Comparison of ENCODE assay signal across 11 cellular contexts in the genomic region with DNA sequence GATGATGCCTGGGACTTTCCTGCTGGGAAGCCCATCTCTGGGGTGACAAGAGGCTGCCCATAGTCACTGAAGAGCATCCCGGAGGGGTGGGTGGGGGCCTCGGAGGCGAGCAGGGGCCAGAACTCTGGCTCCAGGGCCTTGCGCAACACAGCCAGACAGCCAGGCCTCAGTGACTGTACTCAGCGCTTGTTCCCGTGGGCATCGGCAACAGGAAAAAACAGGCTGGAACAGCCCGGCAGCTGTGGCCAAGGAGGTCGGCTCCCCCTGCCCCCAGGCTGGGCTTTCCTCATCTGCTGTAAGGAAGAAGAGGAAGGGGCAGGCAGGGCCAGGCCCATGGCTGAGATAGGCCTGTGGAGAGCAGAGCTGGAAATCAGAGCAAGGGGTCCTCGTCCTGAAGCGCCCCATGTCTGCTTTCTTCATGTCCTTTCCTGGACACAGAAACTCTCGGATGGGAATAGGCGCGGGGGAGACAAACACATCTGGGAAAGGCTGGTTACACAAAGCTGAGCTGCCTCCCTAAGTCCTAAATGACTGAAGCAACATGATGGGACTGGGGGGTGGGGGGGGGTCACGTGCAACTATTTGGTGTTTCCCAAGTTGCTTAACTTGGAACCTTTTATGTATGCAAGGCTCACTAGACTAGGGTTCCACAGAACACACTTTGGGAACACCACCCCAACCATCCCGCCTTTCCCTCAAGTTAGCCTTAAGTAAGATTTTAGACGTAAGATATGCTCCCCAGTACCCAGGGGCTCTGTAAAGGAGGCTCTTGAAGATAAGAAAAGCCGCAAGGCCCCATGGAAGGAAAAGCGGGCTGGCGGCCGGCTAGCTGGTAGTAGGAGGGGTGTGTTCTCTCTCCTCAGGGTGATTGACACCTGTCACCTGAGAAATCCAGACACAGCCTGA. TPM values are rescaled to one million over a fixed set of nuclear protein-coding genes. Genes with fewer than 3 reads are reported as not detected.
DNase-seq lines count a peak whose midpoint lies in the region; ATAC-seq, FAIRE-seq and TF ChIP-seq lines count a peak whose summit lies in the region.
"Had no signal": no experiment of that assay in that cellular context is flagged by ENCODE, and none has a peak within 500 bp of the region (broad histone marks: within the 10 kb centered on the region; RNA-seq: fewer than 3 reads in every experiment).

No MANE protein-coding gene starts in this region.

- H2AFZ ChIP-seq in astrocyte (ENCODE audit: low read depth, low read length), result no peak overlapping the region
- no peak overlapping the region for H2AFZ ChIP-seq in trophoblast cell (ENCODE audit: insufficient read depth, low read length, poor library complexity)

- H3K9me3 ChIP-seq in astrocyte (ENCODE audit: insufficient read depth, low read depth, low read length) (no peaks in the 10 kb centered on the region), trophoblast cell (ENCODE audit: insufficient read depth, low read depth, low read length) (no peaks in the 10 kb centered on the region)
- H3K9me3 ChIP-seq: SK-N-SH had no signal

- H3K4me2 ChIP-seq in astrocyte (ENCODE audit: low read length) (no peak overlapping the region), trophoblast cell (ENCODE audit: low read length) (no peak overlapping the region)
- H3K4me2 ChIP-seq: SK-N-SH had no signal

- H3K79me2 ChIP-seq in astrocyte (ENCODE audit: insufficient read depth, low read length) (peaks cover 54% of the 10 kb centered on the region), trophoblast cell (ENCODE audit: control insufficient read depth, insufficient read depth, low read length, poor library complexity) (peaks cover 28% of the 10 kb centered on the region)

- H3K9ac ChIP-seq in astrocyte (ENCODE audit: low read length), result no peak overlapping the region
- peak overlapping the region; percentile 39 for H3K9ac ChIP-seq in trophoblast cell (ENCODE audit: low read length)
- H3K9ac ChIP-seq: SK-N-SH had no signal

- no peak for TF ChIP-seq CTCF in astrocyte (IDR thresholded peaks at IDR 0.05; ENCODE audit: insufficient read depth, low read depth, low read length)

- H2BK12ac ChIP-seq in trophoblast cell (ENCODE audit: low read length), result peak overlapping the region; percentile 81

- H3K36me3 Mint-ChIP-seq in astrocyte (ENCODE audit: low read depth, unreplicated experiment), result peaks cover 10% of the 10 kb centered on the region
- H3K36me3 Mint-ChIP-seq in activated naive CD4-positive, alpha-beta T cell treated with anti-CD3 and anti-CD28 coated beads, Interleukin-2, amount 50 U/mL, for 72 hours, result no peaks in the 10 kb centered on the region

- intact Hi-C loops in cardiac septum (cut with DNase I), result no loop called here
- intact Hi-C loops in left colon (cut with DNase I, micrococcal nuclease), result no loop called here

- H3K23ac ChIP-seq in trophoblast cell (ENCODE audit: low read length), result no peak overlapping the region

- H3K4me1 ChIP-seq in astrocyte (ENCODE audit: insufficient read depth, low read length) (peaks cover 44% of the 10 kb centered on the region), trophoblast cell (ENCODE audit: control insufficient read depth in 1 of 2, insufficient read depth in 2 of 2, low read length in 2 of 2) (peaks cover 68 to 70% of the 10 kb centered on the region in 2 experiments)

- peaks cover 37% of the 10 kb centered on the region for H4K20me1 ChIP-seq in astrocyte (ENCODE audit: insufficient read depth, low read length)

- no peak for FAIRE-seq in astrocyte (lab: Jason Lieb, UNC)

- H3K27me3 Mint-ChIP-seq in astrocyte (ENCODE audit: low read depth, unreplicated experiment), result no peaks in the 10 kb centered on the region

- peak overlapping the region; percentile 78 for H4K91ac ChIP-seq in trophoblast cell (ENCODE audit: low read depth, low read length)

- H2BK5ac ChIP-seq in trophoblast cell (ENCODE audit: low read depth, low read length, poor library complexity), result peak overlapping the region; percentile 88

- peak overlapping the region; percentile 51 for H3K18ac ChIP-seq in trophoblast cell (ENCODE audit: low read length)

- peak; percentile 84 for DNase-seq in AG20443 (ENCODE audit: low spot score)
- no peak for DNase-seq in astrocyte (ENCODE audit: low read depth)
- peak; percentile 87 for DNase-seq in cardiac septum (ENCODE audit: low spot score)
- DNase-seq in trophoblast cell, result peak; percentile 29 to 42
- no peak for DNase-seq in EL
- no peak for DNase-seq in left colon
- no peak for DNase-seq in activated naive CD4-positive, alpha-beta T cell treated with anti-CD3 and anti-CD28 coated beads, Interleukin-2, amount 50 U/mL, for 72 hours (ENCODE audit: low spot score in 2 of 2)
- no peak for DNase-seq in SIG-M5 (lab: John Stamatoyannopoulos, UW)
- DNase-seq: ACHN, NCI-H2081, SK-N-SH had no signal

- peak overlapping the region; percentile 66 for H4K8ac ChIP-seq in trophoblast cell (ENCODE audit: low read depth, low read length)

- H3K4me3 ChIP-seq in astrocyte (ENCODE audit: insufficient read depth, low read depth, low read length) (no peak overlapping the region), trophoblast cell (ENCODE audit: low read depth, low read length) (no peak overlapping the region)

- H3K36me3 ChIP-seq in astrocyte (ENCODE audit: insufficient read depth, low read length) (no peaks in the 10 kb centered on the region), trophoblast cell (ENCODE audit: control insufficient read depth in 1 of 2, insufficient read depth in 2 of 2, low read length in 2 of 2) (no peaks in the 10 kb centered on the region)

- H3K14ac ChIP-seq in trophoblast cell (ENCODE audit: low read length), result peak overlapping the region; percentile 47

- H2AK5ac ChIP-seq in trophoblast cell (ENCODE audit: low read length), result peak overlapping the region; percentile 65

- no peak for ATAC-seq in left colon
- ATAC-seq in activated naive CD4-positive, alpha-beta T cell treated with anti-CD3 and anti-CD28 coated beads, Interleukin-2, amount 50 U/mL, for 72 hours, result no peak

- H2BK120ac ChIP-seq in trophoblast cell (ENCODE audit: insufficient read depth, low read length, poor library complexity), result peak overlapping the region; percentile 84

- peak overlapping the region; percentile 62 for H3K27ac Mint-ChIP-seq in astrocyte (ENCODE audit: unreplicated experiment)
- no peak overlapping the region for H3K27ac Mint-ChIP-seq in activated naive CD4-positive, alpha-beta T cell treated with anti-CD3 and anti-CD28 coated beads, Interleukin-2, amount 50 U/mL, for 72 hours

- H3K79me1 ChIP-seq in trophoblast cell (ENCODE audit: low read length), result peaks cover 67% of the 10 kb centered on the region

- H3K27me3 ChIP-seq in astrocyte (ENCODE audit: insufficient read depth, low read length), result no peaks in the 10 kb centered on the region
- H3K27me3 ChIP-seq in trophoblast cell (ENCODE audit: insufficient read depth, low read length), result no peaks in the 10 kb centered on the region

- H3K4me1 Mint-ChIP-seq in astrocyte (ENCODE audit: low read depth, unreplicated experiment), result peaks cover 39% of the 10 kb centered on the region

- no peaks in the 10 kb centered on the region for H3K9me3 Mint-ChIP-seq in astrocyte (ENCODE audit: unreplicated experiment)
- no peaks in the 10 kb centered on the region for H3K9me3 Mint-ChIP-seq in activated naive CD4-positive, alpha-beta T cell treated with anti-CD3 and anti-CD28 coated beads, Interleukin-2, amount 50 U/mL, for 72 hours

- H3K4ac ChIP-seq in trophoblast cell (ENCODE audit: low read depth, low read length), result peak overlapping the region; percentile 31

- no CpG with 5 or more reads among the region's 21 CpGs for WGBS in trophoblast cell (ENCODE audit: extremely low coverage, insufficient coverage, insufficient read length)

- H3K27ac ChIP-seq in astrocyte (ENCODE audit: low read depth, low read length), result no peak overlapping the region
- H3K27ac ChIP-seq in trophoblast cell (ENCODE audit: low read depth, low read length), result peak overlapping the region; percentile 94

- no peak overlapping the region for H3K4me3 Mint-ChIP-seq in astrocyte (ENCODE audit: unreplicated experiment)

- H4K12ac ChIP-seq in trophoblast cell (ENCODE audit: low read depth, low read length), result peak overlapping the region; percentile 13

RNA-seq across cellular contexts. Expression of a gene that starts 30.7 kb away (rescaled TPM):
- 249 and 262 TPM in 2 replicates for total RNA-seq in astrocyte
- total RNA-seq in cardiac septum, result 506 TPM
- polyA plus RNA-seq in trophoblast cell (2013), result 97.2 and 106 TPM in 2 replicates
- total RNA-seq in left colon, result 100 to 1,000 TPM; 180 to 206 TPM
- 10 to 100 TPM in 1 of 2 donors, 1 to 10 TPM in 1; 9.2 to 37.3 TPM for total RNA-seq in activated naive CD4-positive, alpha-beta T cell treated with anti-CD3 and anti-CD28 coated beads, Interleukin-2, amount 50 U/mL, for 72 hours

Comparison
In these comparisons a context has a peak if more than half of its experiments do, and no peak if none do; other contexts are left out.
1. DNase-seq: peak in AG20443 (single experiment), cardiac septum (single experiment) and trophoblast cell (2 of 2); none in astrocyte (single experiment), EL (single experiment), left colon (0 of 2), activated naive CD4-positive, alpha-beta T cell treated with anti-CD3 and anti-CD28 coated beads, Interleukin-2, amount 50 U/mL, for 72 hours (0 of 2) and SIG-M5 (single experiment).